Comparison of ENCODE assay signal across 17 cellular contexts in genomic region chrX:23890933-23891332, GRCh38. TPM values are rescaled to one million over a fixed set of nuclear protein-coding genes. Genes with fewer than 3 reads are reported as not detected.
DNase-seq lines count a peak whose midpoint lies in the region; ATAC-seq, FAIRE-seq and TF ChIP-seq lines count a peak whose summit lies in the region.
"Had no signal": no experiment of that assay in that cellular context is flagged by ENCODE, and none has a peak within 500 bp of the region (broad histone marks: within the 10 kb centered on the region; RNA-seq: fewer than 3 reads in every experiment).

No MANE protein-coding gene starts in this region.

- H3K36me3 Mint-ChIP-seq in astrocyte (ENCODE audit: low read depth, unreplicated experiment) (no peaks in the 10 kb centered on the region), nephron progenitor cell (ENCODE audit: low read depth) (peaks cover 70% of the 10 kb centered on the region)

- BruUV-seq in IMR-90 (replicated peaks; lab: Mats Ljungman, UMichigan), result no TSS peak

- no peak overlapping the region for H2AK5ac ChIP-seq in IMR-90 (ENCODE audit: low read depth, low read length)

- H4K20me1 ChIP-seq in IMR-90 (ENCODE audit: insufficient read depth, low read length) (no peaks in the 10 kb centered on the region), astrocyte (ENCODE audit: insufficient read depth, low read length) (no peaks in the 10 kb centered on the region)
- H4K20me1 ChIP-seq: BLaER1 treated with 17β-estradiol and CSF1 and Interleukin-3, amounts not matched to agents 10 nM and 100 nM had no signal

- H2BK15ac ChIP-seq in IMR-90 (ENCODE audit: low read depth, low read length), result no peak overlapping the region

- H2BK120ac ChIP-seq in IMR-90 (ENCODE audit: low read depth, low read length), result no peak overlapping the region

- H3K9me3 Mint-ChIP-seq in astrocyte (ENCODE audit: unreplicated experiment) (no peaks in the 10 kb centered on the region), nephron progenitor cell (peaks cover 17% of the 10 kb centered on the region)

- peak; percentile 22 for DNase-seq in H7
- no peak for DNase-seq in IMR-90
- DNase-seq in astrocyte (ENCODE audit: low read depth), result no peak
- DNase-seq in nephron progenitor cell, result no peak
- DNase-seq in G401 (ENCODE audit: low spot score), result no peak
- DNase-seq in NCI-H1436 treated with DMSO at 0.1 percent for 48 hours (lab: John Stamatoyannopoulos, UW), result no peak
- DNase-seq: DMS 273 treated with DMSO at 0.1 percent for 48 hours, KBM-7, NCI-H1105, NCI-H1930, NCI-H524, SW 1271 had no signal

- ATAC-seq in IMR-90 (ENCODE audit: low read depth) (no peak), GM18909 (IDR thresholded peaks at IDR 0.05; ENCODE audit: poor library complexity, unreplicated experiment) (no peak)

- H3K27ac ChIP-seq in IMR-90 (ENCODE audit: insufficient read depth, low read length) (no peak overlapping the region), astrocyte (ENCODE audit: low read depth, low read length) (no peak overlapping the region)
- H3K27ac ChIP-seq: BLaER1 treated with 17β-estradiol and CSF1 and Interleukin-3, amounts not matched to agents 10 nM and 100 nM had no signal

- H3K79me1 ChIP-seq in IMR-90 (ENCODE audit: low read depth in 1 of 2, low read length in 2 of 2), result no peaks in the 10 kb centered on the region

- TF ChIP-seq RAD21 in IMR-90 (IDR thresholded peaks at IDR 0.05; ENCODE audit: low read length), result no peak

- H3K4me3 ChIP-seq in H7 (ENCODE audit: insufficient read depth, low read depth, low read length) (no peak overlapping the region), IMR-90 (ENCODE audit: insufficient read depth, low read depth, low read length) (no peak overlapping the region), astrocyte (ENCODE audit: insufficient read depth, low read depth, low read length) (no peak overlapping the region)
- H3K4me3 ChIP-seq: BLaER1 treated with 17β-estradiol and CSF1 and Interleukin-3, amounts not matched to agents 10 nM and 100 nM; HAP-1 had no signal

- H3K18ac ChIP-seq in IMR-90 (ENCODE audit: low read depth, low read length), result no peak overlapping the region

- POLR2A ChIA-PET in IMR-90 (lab: Charles Lee; ENCODE audit: unreplicated experiment), result no interaction called here

- H4K5ac ChIP-seq in IMR-90 (ENCODE audit: low read depth, low read length), result no peak overlapping the region

- no peak overlapping the region for H4K8ac ChIP-seq in IMR-90 (ENCODE audit: low read depth in 2 of 2, low read length in 2 of 2)

- peaks cover 3% of the 10 kb centered on the region for H3K4me1 Mint-ChIP-seq in astrocyte (ENCODE audit: low read depth, unreplicated experiment)
- peaks cover 24% of the 10 kb centered on the region for H3K4me1 Mint-ChIP-seq in nephron progenitor cell

- in situ Hi-C loops in IMR-90 (cut with MboI; ENCODE audit: low sequenced_read_pairs) (no loop called here), G401 (cut with HindIII; ENCODE audit: low sequenced_read_pairs) (no loop called here)

- TF ChIP-seq POLR2A in IMR-90 (IDR thresholded peaks at IDR 0.05; ENCODE audit: low read depth, low read length), result no peak

- H3K4ac ChIP-seq in IMR-90 (ENCODE audit: low read depth, low read length), result no peak overlapping the region

- peak; percentile 52 for FAIRE-seq in astrocyte (lab: Jason Lieb, UNC)
- FAIRE-seq: GM18507 had no signal

- no peak overlapping the region for H3K14ac ChIP-seq in IMR-90 (replicated peaks; ENCODE audit: low read depth, low read length)

- intact Hi-C loops in IMR-90 (cut with micrococcal nuclease), result no loop called here

- no peak overlapping the region for H2AFZ ChIP-seq in IMR-90 (replicated peaks; ENCODE audit: low read length, poor library complexity)
- H2AFZ ChIP-seq in astrocyte (ENCODE audit: low read depth, low read length), result no peak overlapping the region

- H3K56ac ChIP-seq in IMR-90 (ENCODE audit: extremely low read depth, insufficient read depth, low read length), result no peak overlapping the region

- H3K4me2 ChIP-seq in IMR-90 (ENCODE audit: low read depth, low read length), result no peak overlapping the region
- no peak overlapping the region for H3K4me2 ChIP-seq in astrocyte (ENCODE audit: low read length)

- H3K36me3 ChIP-seq in H7 (replicated peaks; ENCODE audit: control insufficient read depth, insufficient read depth, low read length) (no peaks in the 10 kb centered on the region), IMR-90 (ENCODE audit: control insufficient read depth, insufficient read depth, low read length) (no peaks in the 10 kb centered on the region), astrocyte (ENCODE audit: insufficient read depth, low read length) (no peaks in the 10 kb centered on the region)
- H3K36me3 ChIP-seq: BLaER1 treated with 17β-estradiol and CSF1 and Interleukin-3, amounts not matched to agents 10 nM and 100 nM; HAP-1 had no signal

- no peak overlapping the region for H2AK9ac ChIP-seq in IMR-90 (replicated peaks; ENCODE audit: low read depth, low read length, poor library complexity)

- dilution Hi-C loops in IMR-90 (cut with HindIII; ENCODE audit: low sequenced_read_pairs, unreplicated experiment), result no loop called here

- H3K79me2 ChIP-seq in astrocyte (ENCODE audit: insufficient read depth, low read length), result no peaks in the 10 kb centered on the region

- no peak overlapping the region for H3K23ac ChIP-seq in IMR-90 (ENCODE audit: low read depth, low read length)

- H3K4me3 Mint-ChIP-seq in astrocyte (ENCODE audit: unreplicated experiment) (no peak overlapping the region), nephron progenitor cell (no peak overlapping the region)

- WGBS in IMR-90 (ENCODE audit: extremely low coverage in 2 of 2, insufficient read length in 1 of 2), 2 experiments, result no CpG with 5 or more reads among the region's 4 CpGs

- no peak overlapping the region for H2BK20ac ChIP-seq in IMR-90 (ENCODE audit: low read depth, low read length)

- H3K9ac ChIP-seq in IMR-90 (ENCODE audit: low read depth, low read length) (no peak overlapping the region), astrocyte (ENCODE audit: low read length) (no peak overlapping the region)
- H3K9ac ChIP-seq: BLaER1 treated with 17β-estradiol and CSF1 and Interleukin-3, amounts not matched to agents 10 nM and 100 nM had no signal

- TF ChIP-seq CTCF in IMR-90 (conservative IDR thresholded peaks at IDR 0.05; ENCODE audit: low read depth, low read length) (no peak), astrocyte (IDR thresholded peaks at IDR 0.05; ENCODE audit: insufficient read depth, low read depth, low read length) (no peak), nephron progenitor cell (IDR thresholded peaks at IDR 0.05) (no peak)

- CTCF ChIA-PET in IMR-90 (lab: Yijun Ruan, JAX), result interaction anchor here (0.7 kb wide), 1 partner anchor 108 kb away, joined by 3 read pairs; the partner anchor contains the start of gene SAT1

- H3K27ac Mint-ChIP-seq in astrocyte (ENCODE audit: unreplicated experiment) (peak overlapping the region; percentile 12), nephron progenitor cell (peak overlapping the region; percentile 12)

- H4K91ac ChIP-seq in IMR-90 (ENCODE audit: insufficient read depth, low read depth, low read length), result no peak overlapping the region

- H3K9me3 ChIP-seq in IMR-90 (ENCODE audit: control insufficient read depth, insufficient read depth, low read length) (no peaks in the 10 kb centered on the region), astrocyte (ENCODE audit: insufficient read depth, low read depth, low read length) (no peaks in the 10 kb centered on the region)
- H3K9me3 ChIP-seq: BLaER1 treated with 17β-estradiol and CSF1 and Interleukin-3, amounts not matched to agents 10 nM and 100 nM; HAP-1 had no signal

- H3K4me1 ChIP-seq in IMR-90 (ENCODE audit: control insufficient read depth, insufficient read depth, low read length) (no peaks in the 10 kb centered on the region), astrocyte (ENCODE audit: insufficient read depth, low read length) (no peaks in the 10 kb centered on the region)

- no peaks in the 10 kb centered on the region for H3K27me3 Mint-ChIP-seq in astrocyte (ENCODE audit: low read depth, unreplicated experiment)
- H3K27me3 Mint-ChIP-seq in nephron progenitor cell (ENCODE audit: low read depth, poor library complexity), result peaks cover 4% of the 10 kb centered on the region

- H3K27me3 ChIP-seq in H7 (ENCODE audit: control insufficient read depth, insufficient read depth, low read length), result no peaks in the 10 kb centered on the region
- H3K27me3 ChIP-seq in IMR-90 (ENCODE audit: control insufficient read depth, insufficient read depth, low read length), result no peaks in the 10 kb centered on the region
- no peaks in the 10 kb centered on the region for H3K27me3 ChIP-seq in astrocyte (ENCODE audit: insufficient read depth, low read length)
- H3K27me3 ChIP-seq: BLaER1 treated with 17β-estradiol and CSF1 and Interleukin-3, amounts not matched to agents 10 nM and 100 nM had no signal

- no peak overlapping the region for H2BK5ac ChIP-seq in IMR-90 (ENCODE audit: low read depth, low read length, poor library complexity, severe bottlenecking)

- no peaks in the 10 kb centered on the region for H3K9me1 ChIP-seq in IMR-90 (ENCODE audit: insufficient read depth, low read length)

TF ChIP-seq in IMR-90, 13 proteins besides CTCF, POLR2A, EP300 and RAD21:
- TF ChIP-seq FOS (IDR thresholded peaks at IDR 0.05; ENCODE audit: low read depth, low read length) (0 out of 2 replicates have a peak, but pooled peaks have one; percentile 9), SMC3 (IDR thresholded peaks at IDR 0.05; ENCODE audit: low read depth, low read length) (no peak), MXI1 (IDR thresholded peaks at IDR 0.05; ENCODE audit: borderline replicate concordance, low read depth, low read length) (no peak)

RNA-seq across cellular contexts. Expression of gene APOO, which starts 16.8 kb away (rescaled TPM):
- total RNA-seq in H7 (2014; rRNA removed; shearing (Covaris generic)), result 72.0 and 72.2 TPM in 2 replicates
- 9.0 and 11.4 TPM in 2 replicates for total RNA-seq in IMR-90 (2012; rRNA removed)
- polyA plus RNA-seq in IMR-90 (2012; rRNA removed), result 14.2 and 15.2 TPM in 2 replicates
- 3.4 and 3.9 TPM in 2 replicates for polyA plus RNA-seq in IMR-90 (2012; cell fraction: cytosol; rRNA removed)
- polyA plus RNA-seq in IMR-90 (2012; cell fraction: nucleus; rRNA removed; ENCODE audit: low replicate concordance), result 1.4 and 4.0 TPM in 2 replicates
- 26.5 and 34.6 TPM in 2 replicates for total RNA-seq in astrocyte
- 21.0 and 21.9 TPM in 2 replicates for total RNA-seq in G401 (2014; rRNA removed; shearing (Covaris generic))

RNA-seq across cellular contexts. Expression of gene CXorf58, which starts 16.9 kb away (rescaled TPM):
- total RNA-seq in H7 (2014; rRNA removed; shearing (Covaris generic)), result 0.07 TPM in 1 of 2 replicates, not detected in the other
- total RNA-seq in IMR-90 (2012; rRNA removed) (not detected in 2 replicates), astrocyte (not detected in 2 replicates)
- not detected in 2 replicates for polyA plus RNA-seq in IMR-90 (2012; rRNA removed)
- not detected in 2 replicates for polyA plus RNA-seq in IMR-90 (2012; cell fraction: cytosol; rRNA removed)
- polyA plus RNA-seq in IMR-90 (2012; cell fraction: nucleus; rRNA removed; ENCODE audit: low replicate concordance), result not detected in 2 replicates
- not detected in 2 replicates for total RNA-seq in G401 (2014; rRNA removed; shearing (Covaris generic))
- total RNA-seq: RPMI7951 had no signal
